Comparison of ENCODE assay signal across 12 cellular contexts in genomic region chr5:6545770-6546690, GRCh38.
A peak's percentile ranks its signal among the peaks of the same experiment; 100 is the strongest.
DNase-seq lines count a peak whose midpoint lies in the region; ATAC-seq and TF ChIP-seq lines count a peak whose summit lies in the region.
"Had no signal": no experiment of that assay in that cellular context is flagged by ENCODE, and none has a peak within 500 bp of the region (broad histone marks: within the 10 kb centered on the region; RNA-seq: fewer than 3 reads in every experiment).

No MANE protein-coding gene starts in this region.

- H3K4me1 ChIP-seq in GM23248 (ENCODE audit: insufficient read depth) (no peaks in the 10 kb centered on the region), rectal smooth muscle tissue (ENCODE audit: control insufficient read depth, insufficient read depth, low read length) (peaks cover 43% of the 10 kb centered on the region), HAP-1 (no peaks in the 10 kb centered on the region), body of pancreas (no peaks in the 10 kb centered on the region)
- H3K4me1 ChIP-seq: BLaER1 had no signal

- in situ Hi-C loops in GM23248 (cut with MboI), result no loop called here
- in situ Hi-C loops in HAP-1 (cut with MboI; ENCODE audit: low sequenced_read_pairs), result no loop called here

- H3K4me2 ChIP-seq in GM23248 (ENCODE audit: unreplicated experiment), result no peak overlapping the region
- H3K4me2 ChIP-seq: BLaER1 had no signal

- H4K20me1 ChIP-seq in GM23248 (ENCODE audit: insufficient read depth), result no peaks in the 10 kb centered on the region
- H4K20me1 ChIP-seq: BLaER1 had no signal

- no peak overlapping the region for H2AFZ ChIP-seq in GM23248

- no peak for TF ChIP-seq POLR2A in body of pancreas (IDR thresholded peaks at IDR 0.05)

- no peak for ATAC-seq in body of pancreas

- H3K9ac ChIP-seq in GM23248, result no peak overlapping the region
- H3K9ac ChIP-seq in rectal smooth muscle tissue (ENCODE audit: low read length), result no peak overlapping the region
- H3K9ac ChIP-seq: BLaER1 had no signal

- no peaks in the 10 kb centered on the region for H3K79me2 ChIP-seq in GM23248 (ENCODE audit: insufficient read depth)

- no peak overlapping the region for H3K4me3 ChIP-seq in GM23248
- peak overlapping the region; percentile 24 for H3K4me3 ChIP-seq in rectal smooth muscle tissue (ENCODE audit: low read length)
- H3K4me3 ChIP-seq in HAP-1, result no peak overlapping the region
- no peak overlapping the region for H3K4me3 ChIP-seq in body of pancreas
- H3K4me3 ChIP-seq: BLaER1 had no signal

- DNase-seq in GM23248, result peak; percentile 8
- peak; percentile 91 to 99 for DNase-seq in NCI-H2081 (lab: John Stamatoyannopoulos, UW)
- no peak for DNase-seq in HAP-1 (ENCODE audit: low spot score in 2 of 2)
- DNase-seq in stimulated activated CD8-positive, alpha-beta memory T cell treated with anti-CD3 and anti-CD28 coated beads, Interleukin-4, amount 100 ng/mL, for 48 hours, result no peak
- DNase-seq in body of pancreas, result no peak
- no peak for DNase-seq in OCI-M1 (lab: John Stamatoyannopoulos, UW)
- DNase-seq: NCI-H524 treated with DMSO at 0.1 percent for 48 hours; stimulated activated CD4-positive, alpha-beta T cell treated with anti-CD3 and anti-CD28 coated beads, Interleukin-4, amount 100 ng/mL, for 24 hours; stimulated activated naive CD4-positive, alpha-beta T cell treated with Interleukin-2 at 50 U/mL for 16 hours had no signal

- no peak overlapping the region for H3K27ac ChIP-seq in GM23248
- H3K27ac ChIP-seq in VCaP, result peak overlapping the region; percentile 65
- peak overlapping the region; percentile 95 for H3K27ac ChIP-seq in rectal smooth muscle tissue (ENCODE audit: low read depth, low read length)
- no peak overlapping the region for H3K27ac ChIP-seq in body of pancreas
- H3K27ac ChIP-seq: BLaER1 had no signal

- H3K36me3 ChIP-seq in GM23248 (ENCODE audit: low read depth) (no peaks in the 10 kb centered on the region), rectal smooth muscle tissue (ENCODE audit: control insufficient read depth, insufficient read depth, low read length) (no peaks in the 10 kb centered on the region), HAP-1 (replicated peaks) (no peaks in the 10 kb centered on the region), body of pancreas (replicated peaks in 1 of 2; ENCODE audit: insufficient read depth in 1 of 2, low read depth in 2 of 2) (no peaks in the 10 kb centered on the region)
- H3K36me3 ChIP-seq: BLaER1 had no signal

- H3K27me3 ChIP-seq in GM23248 (replicated peaks; ENCODE audit: insufficient read depth) (no peaks in the 10 kb centered on the region), rectal smooth muscle tissue (ENCODE audit: control insufficient read depth, insufficient read depth, low read length) (no peaks in the 10 kb centered on the region), HAP-1 (ENCODE audit: low read depth) (no peaks in the 10 kb centered on the region), body of pancreas (no peaks in the 10 kb centered on the region)
- H3K27me3 ChIP-seq: BLaER1 had no signal

- H3K9me2 ChIP-seq in GM23248 (ENCODE audit: insufficient read depth), result no peaks in the 10 kb centered on the region

- 36 to 39% methylated on average over 24 of the region's 24 CpGs for WGBS in GM23248 (ENCODE audit: low coverage in 1 of 2, low lambda C conversion rate in 2 of 2, missing lambda C conversion rate in 2 of 2), 2 experiments
- WGBS in body of pancreas, 2 donors, result 47 to 58% methylated on average over 24 of the region's 24 CpGs

- intact Hi-C loops in body of pancreas (cut with DNase I), result no loop called here

- no peaks in the 10 kb centered on the region for H3F3A ChIP-seq in GM23248 (ENCODE audit: insufficient read depth)

- no peak for TF ChIP-seq CTCF in VCaP (conservative IDR thresholded peaks at IDR 0.05)
- TF ChIP-seq CTCF in body of pancreas (IDR thresholded peaks at IDR 0.05), result no peak

- H3K9me3 ChIP-seq in GM23248 (ENCODE audit: low read depth) (no peaks in the 10 kb centered on the region), HAP-1 (no peaks in the 10 kb centered on the region), body of pancreas (no peaks in the 10 kb centered on the region)
- H3K9me3 ChIP-seq: BLaER1 had no signal

Comparison
In these comparisons a context has a peak if more than half of its experiments do, and no peak if none do; other contexts are left out.
1. DNase-seq: peak in GM23248 (single experiment) and NCI-H2081 (2 of 2); none in HAP-1 (0 of 2), stimulated activated CD8-positive, alpha-beta memory T cell treated with anti-CD3 and anti-CD28 coated beads, Interleukin-4, amount 100 ng/mL, for 48 hours (single experiment), body of pancreas (0 of 4) and OCI-M1 (single experiment).
2. H3K27ac ChIP-seq: peak in VCaP (single experiment) and rectal smooth muscle tissue (single experiment); none in GM23248 (single experiment) and body of pancreas (0 of 4).